In the genomic region with DNA sequence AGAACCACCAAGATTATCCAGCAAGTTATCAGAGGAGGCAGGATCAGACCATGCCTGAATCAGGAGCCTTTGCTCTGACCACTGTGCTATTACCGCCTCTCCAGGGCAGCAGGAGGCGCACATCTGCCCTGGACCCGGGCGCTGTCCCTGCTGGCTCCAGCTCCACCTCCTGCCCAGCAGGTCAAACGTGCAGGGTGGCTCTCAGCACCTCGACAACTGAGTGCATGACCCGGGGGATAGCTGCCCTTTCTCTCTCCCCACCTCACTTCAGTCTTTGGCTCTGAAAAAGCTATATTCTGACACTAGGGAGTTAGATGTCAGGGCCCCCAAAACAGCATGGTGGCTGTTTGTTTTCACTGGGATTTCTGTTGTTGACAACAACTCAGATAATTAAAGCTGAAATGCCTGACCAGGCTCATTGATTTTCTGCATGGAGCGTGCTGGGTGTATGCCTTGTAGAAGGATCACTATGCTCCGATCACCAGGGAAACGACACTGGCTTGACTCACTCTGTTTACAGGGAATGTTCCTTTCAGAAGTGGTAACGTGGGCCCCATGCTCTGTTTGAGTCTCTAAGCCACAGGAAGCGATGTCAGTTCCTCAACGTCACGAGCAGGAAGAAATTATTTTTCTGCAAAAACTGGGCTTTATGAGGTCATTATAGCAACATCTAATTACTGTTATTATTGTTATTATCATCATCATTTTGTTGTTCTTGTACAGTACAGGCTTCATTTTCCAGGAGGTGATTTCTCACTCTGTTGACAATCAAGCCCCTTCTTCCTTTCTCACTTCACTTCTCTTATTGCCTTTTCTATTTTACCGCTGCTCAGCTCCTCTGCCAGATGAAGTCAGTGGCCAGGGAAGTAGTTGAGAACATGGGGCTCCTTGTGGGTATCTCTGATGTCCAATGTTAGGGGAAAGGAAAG, we compare ENCODE assay signal across 1 cellular context.
TF ChIP-seq lines count a peak whose summit lies in the region.

No MANE protein-coding gene starts in this region.

TF ChIP-seq in HepG2, 621 proteins besides CTCF, POLR2A, EP300 and RAD21 (continued from another document and continues in another):
- TF ChIP-seq, protein P1, sequence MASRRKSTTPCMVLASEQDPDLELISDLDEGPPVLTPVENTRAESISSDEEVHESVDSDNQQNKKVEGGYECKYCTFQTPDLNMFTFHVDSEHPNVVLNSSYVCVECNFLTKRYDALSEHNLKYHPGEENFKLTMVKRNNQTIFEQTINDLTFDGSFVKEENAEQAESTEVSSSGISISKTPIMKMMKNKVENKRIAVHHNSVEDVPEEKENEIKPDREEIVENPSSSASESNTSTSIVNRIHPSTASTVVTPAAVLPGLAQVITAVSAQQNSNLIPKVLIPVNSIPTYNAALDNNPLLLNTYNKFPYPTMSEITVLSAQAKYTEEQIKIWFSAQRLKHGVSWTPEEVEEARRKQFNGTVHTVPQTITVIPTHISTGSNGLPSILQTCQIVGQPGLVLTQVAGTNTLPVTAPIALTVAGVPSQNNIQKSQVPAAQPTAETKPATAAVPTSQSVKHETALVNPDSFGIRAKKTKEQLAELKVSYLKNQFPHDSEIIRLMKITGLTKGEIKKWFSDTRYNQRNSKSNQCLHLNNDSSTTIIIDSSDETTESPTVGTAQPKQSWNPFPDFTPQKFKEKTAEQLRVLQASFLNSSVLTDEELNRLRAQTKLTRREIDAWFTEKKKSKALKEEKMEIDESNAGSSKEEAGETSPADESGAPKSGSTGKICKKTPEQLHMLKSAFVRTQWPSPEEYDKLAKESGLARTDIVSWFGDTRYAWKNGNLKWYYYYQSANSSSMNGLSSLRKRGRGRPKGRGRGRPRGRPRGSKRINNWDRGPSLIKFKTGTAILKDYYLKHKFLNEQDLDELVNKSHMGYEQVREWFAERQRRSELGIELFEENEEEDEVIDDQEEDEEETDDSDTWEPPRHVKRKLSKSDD (CRISPR knock-in tag; IDR thresholded peaks at IDR 0.05; ENCODE audit: low read depth) = 0 out of 2 replicates have a peak, but pooled peaks have one; percentile 25
- TF ChIP-seq, protein P2, sequence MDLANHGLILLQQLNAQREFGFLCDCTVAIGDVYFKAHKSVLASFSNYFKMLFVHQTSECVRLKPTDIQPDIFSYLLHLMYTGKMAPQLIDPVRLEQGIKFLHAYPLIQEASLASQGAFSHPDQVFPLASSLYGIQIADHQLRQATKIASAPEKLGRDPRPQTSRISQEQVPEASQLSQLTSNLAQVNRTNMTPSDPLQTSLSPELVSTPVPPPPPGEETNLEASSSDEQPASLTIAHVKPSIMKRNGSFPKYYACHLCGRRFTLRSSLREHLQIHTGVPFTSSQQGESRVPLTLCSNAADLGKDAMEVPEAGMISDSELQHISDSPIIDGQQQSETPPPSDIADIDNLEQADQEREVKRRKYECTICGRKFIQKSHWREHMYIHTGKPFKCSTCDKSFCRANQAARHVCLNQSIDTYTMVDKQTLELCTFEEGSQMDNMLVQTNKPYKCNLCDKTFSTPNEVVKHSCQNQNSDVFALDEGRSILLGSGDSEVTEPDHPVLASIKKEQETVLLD (CRISPR knock-in tag; IDR thresholded peaks at IDR 0.05; ENCODE audit: low read depth) = 0 out of 2 replicates have a peak, but pooled peaks have one; percentile 28
- TF ChIP-seq, protein P3, sequence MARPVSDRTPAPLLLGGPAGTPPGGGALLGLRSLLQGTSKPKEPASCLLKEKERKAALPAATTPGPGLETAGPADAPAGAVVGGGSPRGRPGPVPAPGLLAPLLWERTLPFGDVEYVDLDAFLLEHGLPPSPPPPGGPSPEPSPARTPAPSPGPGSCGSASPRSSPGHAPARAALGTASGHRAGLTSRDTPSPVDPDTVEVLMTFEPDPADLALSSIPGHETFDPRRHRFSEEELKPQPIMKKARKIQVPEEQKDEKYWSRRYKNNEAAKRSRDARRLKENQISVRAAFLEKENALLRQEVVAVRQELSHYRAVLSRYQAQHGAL (CRISPR knock-in tag; IDR thresholded peaks at IDR 0.05; ENCODE audit: not compliant biosample characterization) = no peak
- TF ChIP-seq EEA1 (CRISPR knock-in tag; IDR thresholded peaks at IDR 0.05; ENCODE audit: borderline replicate concordance) = no peak
- no peak for TF ChIP-seq ZNF10 (CRISPR knock-in tag; IDR thresholded peaks at IDR 0.05; ENCODE audit: borderline replicate concordance, low read depth)
- TF ChIP-seq GPN1 (CRISPR knock-in tag; IDR thresholded peaks at IDR 0.05; ENCODE audit: borderline replicate concordance) = no peak
- TF ChIP-seq KDM6A (CRISPR knock-in tag; IDR thresholded peaks at IDR 0.05; ENCODE audit: low read depth) = no peak
- no peak for TF ChIP-seq ZNF713 (CRISPR knock-in tag; IDR thresholded peaks at IDR 0.05)
- TF ChIP-seq, protein P4, sequence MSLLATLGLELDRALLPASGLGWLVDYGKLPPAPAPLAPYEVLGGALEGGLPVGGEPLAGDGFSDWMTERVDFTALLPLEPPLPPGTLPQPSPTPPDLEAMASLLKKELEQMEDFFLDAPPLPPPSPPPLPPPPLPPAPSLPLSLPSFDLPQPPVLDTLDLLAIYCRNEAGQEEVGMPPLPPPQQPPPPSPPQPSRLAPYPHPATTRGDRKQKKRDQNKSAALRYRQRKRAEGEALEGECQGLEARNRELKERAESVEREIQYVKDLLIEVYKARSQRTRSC (CRISPR knock-in tag; IDR thresholded peaks at IDR 0.05; ENCODE audit: low read depth) = no peak
- TF ChIP-seq, protein P5, sequence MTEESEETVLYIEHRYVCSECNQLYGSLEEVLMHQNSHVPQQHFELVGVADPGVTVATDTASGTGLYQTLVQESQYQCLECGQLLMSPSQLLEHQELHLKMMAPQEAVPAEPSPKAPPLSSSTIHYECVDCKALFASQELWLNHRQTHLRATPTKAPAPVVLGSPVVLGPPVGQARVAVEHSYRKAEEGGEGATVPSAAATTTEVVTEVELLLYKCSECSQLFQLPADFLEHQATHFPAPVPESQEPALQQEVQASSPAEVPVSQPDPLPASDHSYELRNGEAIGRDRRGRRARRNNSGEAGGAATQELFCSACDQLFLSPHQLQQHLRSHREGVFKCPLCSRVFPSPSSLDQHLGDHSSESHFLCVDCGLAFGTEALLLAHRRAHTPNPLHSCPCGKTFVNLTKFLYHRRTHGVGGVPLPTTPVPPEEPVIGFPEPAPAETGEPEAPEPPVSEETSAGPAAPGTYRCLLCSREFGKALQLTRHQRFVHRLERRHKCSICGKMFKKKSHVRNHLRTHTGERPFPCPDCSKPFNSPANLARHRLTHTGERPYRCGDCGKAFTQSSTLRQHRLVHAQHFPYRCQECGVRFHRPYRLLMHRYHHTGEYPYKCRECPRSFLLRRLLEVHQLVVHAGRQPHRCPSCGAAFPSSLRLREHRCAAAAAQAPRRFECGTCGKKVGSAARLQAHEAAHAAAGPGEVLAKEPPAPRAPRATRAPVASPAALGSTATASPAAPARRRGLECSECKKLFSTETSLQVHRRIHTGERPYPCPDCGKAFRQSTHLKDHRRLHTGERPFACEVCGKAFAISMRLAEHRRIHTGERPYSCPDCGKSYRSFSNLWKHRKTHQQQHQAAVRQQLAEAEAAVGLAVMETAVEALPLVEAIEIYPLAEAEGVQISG (CRISPR knock-in tag; IDR thresholded peaks at IDR 0.05) = peak; percentile 94
- TF ChIP-seq, protein P6, sequence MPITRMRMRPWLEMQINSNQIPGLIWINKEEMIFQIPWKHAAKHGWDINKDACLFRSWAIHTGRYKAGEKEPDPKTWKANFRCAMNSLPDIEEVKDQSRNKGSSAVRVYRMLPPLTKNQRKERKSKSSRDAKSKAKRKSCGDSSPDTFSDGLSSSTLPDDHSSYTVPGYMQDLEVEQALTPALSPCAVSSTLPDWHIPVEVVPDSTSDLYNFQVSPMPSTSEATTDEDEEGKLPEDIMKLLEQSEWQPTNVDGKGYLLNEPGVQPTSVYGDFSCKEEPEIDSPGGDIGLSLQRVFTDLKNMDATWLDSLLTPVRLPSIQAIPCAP (CRISPR knock-in tag; IDR thresholded peaks at IDR 0.05; ENCODE audit: low read depth) = no peak
- TF ChIP-seq ZNF30 (CRISPR knock-in tag; IDR thresholded peaks at IDR 0.05) = no peak
- TF ChIP-seq CBFB (CRISPR knock-in tag; IDR thresholded peaks at IDR 0.05) = no peak
- TF ChIP-seq HNRNPK (IDR thresholded peaks at IDR 0.05; ENCODE audit: low read depth, low read length, poor library complexity, severe bottlenecking) = no peak
- TF ChIP-seq PHF21A (CRISPR knock-in tag; IDR thresholded peaks at IDR 0.05) = peak; percentile 71
- TF ChIP-seq SMYD3 (CRISPR knock-in tag; IDR thresholded peaks at IDR 0.05) = peak; percentile 77; the same call in 1 of the 2 replicates
- TF ChIP-seq, protein P7, sequence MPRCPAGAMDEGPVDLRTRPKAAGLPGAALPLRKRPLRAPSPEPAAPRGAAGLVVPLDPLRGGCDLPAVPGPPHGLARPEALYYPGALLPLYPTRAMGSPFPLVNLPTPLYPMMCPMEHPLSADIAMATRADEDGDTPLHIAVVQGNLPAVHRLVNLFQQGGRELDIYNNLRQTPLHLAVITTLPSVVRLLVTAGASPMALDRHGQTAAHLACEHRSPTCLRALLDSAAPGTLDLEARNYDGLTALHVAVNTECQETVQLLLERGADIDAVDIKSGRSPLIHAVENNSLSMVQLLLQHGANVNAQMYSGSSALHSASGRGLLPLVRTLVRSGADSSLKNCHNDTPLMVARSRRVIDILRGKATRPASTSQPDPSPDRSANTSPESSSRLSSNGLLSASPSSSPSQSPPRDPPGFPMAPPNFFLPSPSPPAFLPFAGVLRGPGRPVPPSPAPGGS (CRISPR knock-in tag; IDR thresholded peaks at IDR 0.05) = peak; percentile 68; the same call in 1 of the 2 replicates
- TF ChIP-seq ZIK1 (CRISPR knock-in tag; IDR thresholded peaks at IDR 0.05; ENCODE audit: borderline replicate concordance, low read depth) = peak; percentile 90
- TF ChIP-seq ZNF841 (CRISPR knock-in tag; IDR thresholded peaks at IDR 0.05; ENCODE audit: borderline replicate concordance) = no peak
- TF ChIP-seq ZNF460 (CRISPR knock-in tag; IDR thresholded peaks at IDR 0.05; ENCODE audit: borderline replicate concordance) = no peak
- no peak for TF ChIP-seq HNRNPUL1 (IDR thresholded peaks at IDR 0.05; ENCODE audit: low read depth, low read length)
- no peak for TF ChIP-seq ZNF367 (CRISPR knock-in tag; IDR thresholded peaks at IDR 0.05; ENCODE audit: borderline replicate concordance)
- TF ChIP-seq TOE1 (CRISPR knock-in tag; IDR thresholded peaks at IDR 0.05) = no peak
- no peak for TF ChIP-seq CCAR2 (optimal IDR thresholded peaks at IDR 0.05; ENCODE audit: low read depth, low read length)
- TF ChIP-seq, protein P8, sequence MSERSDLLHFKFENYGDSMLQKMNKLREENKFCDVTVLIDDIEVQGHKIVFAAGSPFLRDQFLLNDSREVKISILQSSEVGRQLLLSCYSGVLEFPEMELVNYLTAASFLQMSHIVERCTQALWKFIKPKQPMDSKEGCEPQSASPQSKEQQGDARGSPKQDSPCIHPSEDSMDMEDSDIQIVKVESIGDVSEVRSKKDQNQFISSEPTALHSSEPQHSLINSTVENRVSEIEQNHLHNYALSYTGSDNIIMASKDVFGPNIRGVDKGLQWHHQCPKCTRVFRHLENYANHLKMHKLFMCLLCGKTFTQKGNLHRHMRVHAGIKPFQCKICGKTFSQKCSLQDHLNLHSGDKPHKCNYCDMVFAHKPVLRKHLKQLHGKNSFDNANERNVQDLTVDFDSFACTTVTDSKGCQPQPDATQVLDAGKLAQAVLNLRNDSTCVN (CRISPR knock-in tag; IDR thresholded peaks at IDR 0.05; ENCODE audit: borderline replicate concordance) = peak; percentile 69; the same call in 1 of the 2 replicates
- TF ChIP-seq ZZZ3 (CRISPR knock-in tag; IDR thresholded peaks at IDR 0.05; ENCODE audit: borderline replicate concordance) = no peak
- TF ChIP-seq ZNF564 (CRISPR knock-in tag; IDR thresholded peaks at IDR 0.05) = no peak
- TF ChIP-seq MIXL1 (CRISPR knock-in tag; IDR thresholded peaks at IDR 0.05) = no peak; the same call in 1 of the 2 replicates
- no peak for TF ChIP-seq HDAC2 (CRISPR knock-in tag; IDR thresholded peaks at IDR 0.05)
- peak; percentile 80; the same call in 1 of the 2 replicates for TF ChIP-seq ZNF737 (CRISPR knock-in tag; IDR thresholded peaks at IDR 0.05; ENCODE audit: borderline replicate concordance)
- peak; percentile 66 for TF ChIP-seq RFX3 (CRISPR knock-in tag; IDR thresholded peaks at IDR 0.05)
- TF ChIP-seq IRX3 (CRISPR knock-in tag; IDR thresholded peaks at IDR 0.05; ENCODE audit: borderline replicate concordance, low read depth) = no peak
- peak; percentile 73; the same call in 1 of the 2 replicates for TF ChIP-seq MEF2D (CRISPR knock-in tag; IDR thresholded peaks at IDR 0.05)
- TF ChIP-seq ZSCAN12 (CRISPR knock-in tag; IDR thresholded peaks at IDR 0.05) = no peak
- TF ChIP-seq ZNF180 (CRISPR knock-in tag; IDR thresholded peaks at IDR 0.05; ENCODE audit: borderline replicate concordance, low read depth) = no peak
- peak; percentile 64 for TF ChIP-seq ZBTB38 (CRISPR knock-in tag; IDR thresholded peaks at IDR 0.05)
- no peak for TF ChIP-seq MAFG (CRISPR knock-in tag; IDR thresholded peaks at IDR 0.05)
- TF ChIP-seq, protein P9, sequence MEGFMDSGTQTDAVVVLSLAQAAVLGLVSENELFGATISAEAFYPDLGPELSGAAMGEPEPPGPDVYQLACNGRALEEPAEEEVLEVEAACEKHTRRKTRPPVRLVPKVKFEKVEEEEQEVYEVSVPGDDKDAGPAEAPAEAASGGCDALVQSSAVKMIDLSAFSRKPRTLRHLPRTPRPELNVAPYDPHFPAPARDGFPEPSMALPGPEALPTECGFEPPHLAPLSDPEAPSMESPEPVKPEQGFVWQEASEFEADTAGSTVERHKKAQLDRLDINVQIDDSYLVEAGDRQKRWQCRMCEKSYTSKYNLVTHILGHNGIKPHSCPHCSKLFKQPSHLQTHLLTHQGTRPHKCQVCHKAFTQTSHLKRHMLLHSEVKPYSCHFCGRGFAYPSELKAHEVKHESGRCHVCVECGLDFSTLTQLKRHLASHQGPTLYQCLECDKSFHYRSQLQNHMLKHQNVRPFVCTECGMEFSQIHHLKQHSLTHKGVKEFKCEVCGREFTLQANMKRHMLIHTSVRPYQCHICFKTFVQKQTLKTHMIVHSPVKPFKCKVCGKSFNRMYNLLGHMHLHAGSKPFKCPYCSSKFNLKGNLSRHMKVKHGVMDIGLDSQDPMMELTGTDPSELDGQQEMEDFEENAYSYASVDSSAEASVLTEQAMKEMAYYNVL (CRISPR knock-in tag; IDR thresholded peaks at IDR 0.05; ENCODE audit: borderline replicate concordance) = no peak
- TF ChIP-seq TBX2 (CRISPR knock-in tag; IDR thresholded peaks at IDR 0.05; ENCODE audit: borderline replicate concordance) = peak; percentile 93
- peak; percentile 69; the same call in 1 of the 2 replicates for TF ChIP-seq MEIS2 (CRISPR knock-in tag; IDR thresholded peaks at IDR 0.05)
- TF ChIP-seq REXO4 (CRISPR knock-in tag; IDR thresholded peaks at IDR 0.05; ENCODE audit: borderline replicate concordance) = no peak
- no peak for TF ChIP-seq ZNF160 (CRISPR knock-in tag; IDR thresholded peaks at IDR 0.05)
- peak; percentile 97; the same call in 1 of the 2 replicates for TF ChIP-seq ZNF292 (CRISPR knock-in tag; IDR thresholded peaks at IDR 0.05; ENCODE audit: borderline replicate concordance, low read depth)
- TF ChIP-seq ZNF34 (CRISPR knock-in tag; IDR thresholded peaks at IDR 0.05; ENCODE audit: borderline replicate concordance) = no peak
- peak; percentile 76; the same call in 1 of the 2 replicates for TF ChIP-seq YEATS2 (CRISPR knock-in tag; IDR thresholded peaks at IDR 0.05; ENCODE audit: borderline replicate concordance)
- no peak for TF ChIP-seq RFX5 (IDR thresholded peaks at IDR 0.05; ENCODE audit: low read depth, low read length)
- TF ChIP-seq SNAI1 (CRISPR knock-in tag; IDR thresholded peaks at IDR 0.05; ENCODE audit: borderline replicate concordance) = no peak
- no peak for TF ChIP-seq ZNF766 (CRISPR knock-in tag; IDR thresholded peaks at IDR 0.05; ENCODE audit: borderline replicate concordance)
- TF ChIP-seq RAD51 (IDR thresholded peaks at IDR 0.05; ENCODE audit: borderline replicate concordance) = no peak
- TF ChIP-seq CAMTA2 (CRISPR knock-in tag; IDR thresholded peaks at IDR 0.05; ENCODE audit: borderline replicate concordance) = no peak
- TF ChIP-seq ZBTB7B (CRISPR knock-in tag; IDR thresholded peaks at IDR 0.05) = no peak
- TF ChIP-seq SOX6 (IDR thresholded peaks at IDR 0.05) = no peak
- peak; percentile 55 for TF ChIP-seq SOX6 (CRISPR knock-in tag; IDR thresholded peaks at IDR 0.05)
